ENCODE assay signal across 1 cellular context in the genomic region with DNA sequence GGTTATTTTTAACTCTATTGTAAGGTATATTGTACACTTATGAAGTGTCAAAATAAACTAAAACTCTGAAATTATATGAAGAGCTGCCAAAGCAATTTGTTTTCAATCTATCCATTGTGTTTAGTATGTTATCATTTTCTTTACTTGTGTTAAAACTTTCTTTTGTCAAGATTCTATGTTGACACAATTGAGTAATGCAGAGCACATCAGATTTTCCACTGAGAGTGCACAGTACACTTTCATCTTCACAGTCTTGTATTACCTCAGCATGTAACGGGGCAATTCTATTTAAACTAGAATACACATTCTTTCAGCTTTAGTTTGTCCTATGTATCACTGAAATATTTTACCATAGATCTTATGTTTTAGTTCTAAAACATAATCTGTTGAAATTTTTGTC.
TF ChIP-seq lines count a peak whose summit lies in the region.

No MANE protein-coding gene starts in this region.

TF ChIP-seq in HepG2, 621 proteins besides CTCF, POLR2A, EP300 and RAD21 (continued from another document and continues in another):
- TF ChIP-seq NR2C2 (CRISPR knock-in tag; IDR thresholded peaks at IDR 0.05; ENCODE audit: borderline replicate concordance) (no peak), SCMH1 (CRISPR knock-in tag; IDR thresholded peaks at IDR 0.05; ENCODE audit: borderline replicate concordance) (no peak), ZNF558 (CRISPR knock-in tag; IDR thresholded peaks at IDR 0.05; ENCODE audit: borderline replicate concordance) (no peak), ZNF234 (CRISPR knock-in tag; conservative IDR thresholded peaks at IDR 0.05) (0 out of 2 replicates have a peak, but pooled peaks have one; percentile 79), ZNF776 (CRISPR knock-in tag; IDR thresholded peaks at IDR 0.05) (no peak), ZNF775 (CRISPR knock-in tag; IDR thresholded peaks at IDR 0.05; ENCODE audit: borderline replicate concordance) (no peak), HNRNPK (IDR thresholded peaks at IDR 0.05; ENCODE audit: low read depth, low read length, poor library complexity, severe bottlenecking) (no peak), MTA3 (CRISPR knock-in tag; IDR thresholded peaks at IDR 0.05) (no peak), ZBTB8A (CRISPR knock-in tag; IDR thresholded peaks at IDR 0.05; ENCODE audit: borderline replicate concordance, low read depth) (no peak), ZNF550 (CRISPR knock-in tag; IDR thresholded peaks at IDR 0.05; ENCODE audit: borderline replicate concordance) (no peak), TEAD3 (CRISPR knock-in tag; optimal IDR thresholded peaks at IDR 0.05; ENCODE audit: borderline replicate concordance) (peak; percentile 50), SIN3A (IDR thresholded peaks at IDR 0.05; ENCODE audit: borderline replicate concordance, low read depth, low read length) (no peak), FOXJ3 (CRISPR knock-in tag; IDR thresholded peaks at IDR 0.05; ENCODE audit: borderline replicate concordance) (peak; percentile 67; the same call in 1 of the 2 replicates), HDAC2 (CRISPR knock-in tag; IDR thresholded peaks at IDR 0.05) (peak; percentile 74; the same call in 1 of the 2 replicates), THYN1 (CRISPR knock-in tag; IDR thresholded peaks at IDR 0.05; ENCODE audit: borderline replicate concordance, low read depth) (no peak), BRCA1 (CRISPR knock-in tag; IDR thresholded peaks at IDR 0.05) (no peak), NAIF1 (CRISPR knock-in tag; IDR thresholded peaks at IDR 0.05; ENCODE audit: borderline replicate concordance) (no peak), PPARG (CRISPR knock-in tag; conservative IDR thresholded peaks at IDR 0.05) (0 out of 2 replicates have a peak, but pooled peaks have one; percentile 24), HMGA1 (CRISPR knock-in tag; conservative IDR thresholded peaks at IDR 0.05) (no peak), ZNF335 (CRISPR knock-in tag; IDR thresholded peaks at IDR 0.05) (no peak), ZZZ3 (CRISPR knock-in tag; IDR thresholded peaks at IDR 0.05; ENCODE audit: borderline replicate concordance) (no peak), HDAC6 (IDR thresholded peaks at IDR 0.05; ENCODE audit: low read depth, low read length) (no peak), MIXL1 (CRISPR knock-in tag; IDR thresholded peaks at IDR 0.05) (0 out of 2 replicates have a peak, but pooled peaks have one; percentile 30), KLF12 (CRISPR knock-in tag; IDR thresholded peaks at IDR 0.05; ENCODE audit: borderline replicate concordance) (no peak), NFRKB (IDR thresholded peaks at IDR 0.05) (no peak), CC2D1A (CRISPR knock-in tag; IDR thresholded peaks at IDR 0.05) (no peak), ZNF235 (CRISPR knock-in tag; IDR thresholded peaks at IDR 0.05; ENCODE audit: borderline replicate concordance) (no peak)
- TF ChIP-seq, protein P1, sequence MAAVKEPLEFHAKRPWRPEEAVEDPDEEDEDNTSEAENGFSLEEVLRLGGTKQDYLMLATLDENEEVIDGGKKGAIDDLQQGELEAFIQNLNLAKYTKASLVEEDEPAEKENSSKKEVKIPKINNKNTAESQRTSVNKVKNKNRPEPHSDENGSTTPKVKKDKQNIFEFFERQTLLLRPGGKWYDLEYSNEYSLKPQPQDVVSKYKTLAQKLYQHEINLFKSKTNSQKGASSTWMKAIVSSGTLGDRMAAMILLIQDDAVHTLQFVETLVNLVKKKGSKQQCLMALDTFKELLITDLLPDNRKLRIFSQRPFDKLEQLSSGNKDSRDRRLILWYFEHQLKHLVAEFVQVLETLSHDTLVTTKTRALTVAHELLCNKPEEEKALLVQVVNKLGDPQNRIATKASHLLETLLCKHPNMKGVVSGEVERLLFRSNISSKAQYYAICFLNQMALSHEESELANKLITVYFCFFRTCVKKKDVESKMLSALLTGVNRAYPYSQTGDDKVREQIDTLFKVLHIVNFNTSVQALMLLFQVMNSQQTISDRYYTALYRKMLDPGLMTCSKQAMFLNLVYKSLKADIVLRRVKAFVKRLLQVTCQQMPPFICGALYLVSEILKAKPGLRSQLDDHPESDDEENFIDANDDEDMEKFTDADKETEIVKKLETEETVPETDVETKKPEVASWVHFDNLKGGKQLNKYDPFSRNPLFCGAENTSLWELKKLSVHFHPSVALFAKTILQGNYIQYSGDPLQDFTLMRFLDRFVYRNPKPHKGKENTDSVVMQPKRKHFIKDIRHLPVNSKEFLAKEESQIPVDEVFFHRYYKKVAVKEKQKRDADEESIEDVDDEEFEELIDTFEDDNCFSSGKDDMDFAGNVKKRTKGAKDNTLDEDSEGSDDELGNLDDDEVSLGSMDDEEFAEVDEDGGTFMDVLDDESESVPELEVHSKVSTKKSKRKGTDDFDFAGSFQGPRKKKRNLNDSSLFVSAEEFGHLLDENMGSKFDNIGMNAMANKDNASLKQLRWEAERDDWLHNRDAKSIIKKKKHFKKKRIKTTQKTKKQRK (IDR thresholded peaks at IDR 0.05; ENCODE audit: low read length): no peak
- TF ChIP-seq, protein P2, sequence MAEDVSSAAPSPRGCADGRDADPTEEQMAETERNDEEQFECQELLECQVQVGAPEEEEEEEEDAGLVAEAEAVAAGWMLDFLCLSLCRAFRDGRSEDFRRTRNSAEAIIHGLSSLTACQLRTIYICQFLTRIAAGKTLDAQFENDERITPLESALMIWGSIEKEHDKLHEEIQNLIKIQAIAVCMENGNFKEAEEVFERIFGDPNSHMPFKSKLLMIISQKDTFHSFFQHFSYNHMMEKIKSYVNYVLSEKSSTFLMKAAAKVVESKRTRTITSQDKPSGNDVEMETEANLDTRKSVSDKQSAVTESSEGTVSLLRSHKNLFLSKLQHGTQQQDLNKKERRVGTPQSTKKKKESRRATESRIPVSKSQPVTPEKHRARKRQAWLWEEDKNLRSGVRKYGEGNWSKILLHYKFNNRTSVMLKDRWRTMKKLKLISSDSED (CRISPR knock-in tag; IDR thresholded peaks at IDR 0.05): no peak
- TF ChIP-seq, protein P3, sequence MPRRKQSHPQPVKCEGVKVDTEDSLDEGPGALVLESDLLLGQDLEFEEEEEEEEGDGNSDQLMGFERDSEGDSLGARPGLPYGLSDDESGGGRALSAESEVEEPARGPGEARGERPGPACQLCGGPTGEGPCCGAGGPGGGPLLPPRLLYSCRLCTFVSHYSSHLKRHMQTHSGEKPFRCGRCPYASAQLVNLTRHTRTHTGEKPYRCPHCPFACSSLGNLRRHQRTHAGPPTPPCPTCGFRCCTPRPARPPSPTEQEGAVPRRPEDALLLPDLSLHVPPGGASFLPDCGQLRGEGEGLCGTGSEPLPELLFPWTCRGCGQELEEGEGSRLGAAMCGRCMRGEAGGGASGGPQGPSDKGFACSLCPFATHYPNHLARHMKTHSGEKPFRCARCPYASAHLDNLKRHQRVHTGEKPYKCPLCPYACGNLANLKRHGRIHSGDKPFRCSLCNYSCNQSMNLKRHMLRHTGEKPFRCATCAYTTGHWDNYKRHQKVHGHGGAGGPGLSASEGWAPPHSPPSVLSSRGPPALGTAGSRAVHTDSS (CRISPR knock-in tag; conservative IDR thresholded peaks at IDR 0.05): no peak
- TF ChIP-seq, protein P4, sequence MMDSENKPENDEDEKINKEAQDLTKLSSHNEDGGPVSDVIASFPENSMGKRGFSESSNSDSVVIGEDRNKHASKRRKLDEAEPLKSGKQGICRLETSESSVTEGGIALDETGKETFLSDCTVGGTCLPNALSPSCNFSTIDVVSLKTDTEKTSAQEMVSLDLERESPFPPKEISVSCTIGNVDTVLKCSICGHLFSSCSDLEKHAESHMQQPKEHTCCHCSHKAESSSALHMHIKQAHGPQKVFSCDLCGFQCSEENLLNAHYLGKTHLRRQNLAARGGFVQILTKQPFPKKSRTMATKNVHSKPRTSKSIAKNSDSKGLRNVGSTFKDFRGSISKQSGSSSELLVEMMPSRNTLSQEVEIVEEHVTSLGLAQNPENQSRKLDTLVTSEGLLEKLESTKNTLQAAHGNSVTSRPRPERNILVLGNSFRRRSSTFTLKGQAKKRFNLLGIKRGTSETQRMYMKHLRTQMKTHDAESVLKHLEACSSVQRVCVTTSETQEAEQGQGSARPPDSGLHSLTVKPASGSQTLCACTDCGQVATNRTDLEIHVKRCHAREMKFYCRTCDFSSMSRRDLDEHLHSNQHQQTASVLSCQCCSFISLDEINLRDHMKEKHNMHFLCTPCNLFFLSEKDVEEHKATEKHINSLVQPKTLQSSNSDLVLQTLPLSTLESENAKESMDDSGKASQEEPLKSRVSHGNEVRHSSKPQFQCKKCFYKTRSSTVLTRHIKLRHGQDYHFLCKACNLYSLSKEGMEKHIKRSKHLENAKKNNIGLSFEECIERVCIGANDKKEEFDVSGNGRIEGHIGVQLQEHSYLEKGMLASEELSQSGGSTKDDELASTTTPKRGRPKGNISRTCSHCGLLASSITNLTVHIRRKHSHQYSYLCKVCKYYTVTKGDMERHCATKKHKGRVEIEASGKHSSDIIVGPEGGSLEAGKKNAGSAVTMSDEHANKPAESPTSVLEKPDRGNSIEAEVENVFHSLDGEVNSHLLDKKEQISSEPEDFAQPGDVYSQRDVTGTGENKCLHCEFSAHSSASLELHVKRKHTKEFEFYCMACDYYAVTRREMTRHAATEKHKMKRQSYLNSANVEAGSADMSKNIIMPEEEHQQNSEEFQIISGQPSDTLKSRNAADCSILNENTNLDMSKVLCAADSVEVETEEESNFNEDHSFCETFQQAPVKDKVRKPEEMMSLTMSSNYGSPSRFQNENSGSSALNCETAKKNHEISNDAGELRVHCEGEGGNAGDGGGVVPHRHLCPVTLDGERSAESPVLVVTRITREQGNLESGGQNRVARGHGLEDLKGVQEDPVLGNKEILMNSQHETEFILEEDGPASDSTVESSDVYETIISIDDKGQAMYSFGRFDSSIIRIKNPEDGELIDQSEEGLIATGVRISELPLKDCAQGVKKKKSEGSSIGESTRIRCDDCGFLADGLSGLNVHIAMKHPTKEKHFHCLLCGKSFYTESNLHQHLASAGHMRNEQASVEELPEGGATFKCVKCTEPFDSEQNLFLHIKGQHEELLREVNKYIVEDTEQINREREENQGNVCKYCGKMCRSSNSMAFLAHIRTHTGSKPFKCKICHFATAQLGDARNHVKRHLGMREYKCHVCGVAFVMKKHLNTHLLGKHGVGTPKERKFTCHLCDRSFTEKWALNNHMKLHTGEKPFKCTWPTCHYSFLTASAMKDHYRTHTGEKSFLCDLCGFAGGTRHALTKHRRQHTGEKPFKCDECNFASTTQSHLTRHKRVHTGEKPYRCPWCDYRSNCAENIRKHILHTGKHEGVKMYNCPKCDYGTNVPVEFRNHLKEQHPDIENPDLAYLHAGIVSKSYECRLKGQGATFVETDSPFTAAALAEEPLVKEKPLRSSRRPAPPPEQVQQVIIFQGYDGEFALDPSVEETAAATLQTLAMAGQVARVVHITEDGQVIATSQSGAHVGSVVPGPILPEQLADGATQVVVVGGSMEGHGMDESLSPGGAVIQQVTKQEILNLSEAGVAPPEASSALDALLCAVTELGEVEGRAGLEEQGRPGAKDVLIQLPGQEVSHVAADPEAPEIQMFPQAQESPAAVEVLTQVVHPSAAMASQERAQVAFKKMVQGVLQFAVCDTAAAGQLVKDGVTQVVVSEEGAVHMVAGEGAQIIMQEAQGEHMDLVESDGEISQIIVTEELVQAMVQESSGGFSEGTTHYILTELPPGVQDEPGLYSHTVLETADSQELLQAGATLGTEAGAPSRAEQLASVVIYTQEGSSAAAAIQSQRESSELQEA (CRISPR knock-in tag; IDR thresholded peaks at IDR 0.05; ENCODE audit: not compliant biosample characterization): no peak
- TF ChIP-seq, protein P5, sequence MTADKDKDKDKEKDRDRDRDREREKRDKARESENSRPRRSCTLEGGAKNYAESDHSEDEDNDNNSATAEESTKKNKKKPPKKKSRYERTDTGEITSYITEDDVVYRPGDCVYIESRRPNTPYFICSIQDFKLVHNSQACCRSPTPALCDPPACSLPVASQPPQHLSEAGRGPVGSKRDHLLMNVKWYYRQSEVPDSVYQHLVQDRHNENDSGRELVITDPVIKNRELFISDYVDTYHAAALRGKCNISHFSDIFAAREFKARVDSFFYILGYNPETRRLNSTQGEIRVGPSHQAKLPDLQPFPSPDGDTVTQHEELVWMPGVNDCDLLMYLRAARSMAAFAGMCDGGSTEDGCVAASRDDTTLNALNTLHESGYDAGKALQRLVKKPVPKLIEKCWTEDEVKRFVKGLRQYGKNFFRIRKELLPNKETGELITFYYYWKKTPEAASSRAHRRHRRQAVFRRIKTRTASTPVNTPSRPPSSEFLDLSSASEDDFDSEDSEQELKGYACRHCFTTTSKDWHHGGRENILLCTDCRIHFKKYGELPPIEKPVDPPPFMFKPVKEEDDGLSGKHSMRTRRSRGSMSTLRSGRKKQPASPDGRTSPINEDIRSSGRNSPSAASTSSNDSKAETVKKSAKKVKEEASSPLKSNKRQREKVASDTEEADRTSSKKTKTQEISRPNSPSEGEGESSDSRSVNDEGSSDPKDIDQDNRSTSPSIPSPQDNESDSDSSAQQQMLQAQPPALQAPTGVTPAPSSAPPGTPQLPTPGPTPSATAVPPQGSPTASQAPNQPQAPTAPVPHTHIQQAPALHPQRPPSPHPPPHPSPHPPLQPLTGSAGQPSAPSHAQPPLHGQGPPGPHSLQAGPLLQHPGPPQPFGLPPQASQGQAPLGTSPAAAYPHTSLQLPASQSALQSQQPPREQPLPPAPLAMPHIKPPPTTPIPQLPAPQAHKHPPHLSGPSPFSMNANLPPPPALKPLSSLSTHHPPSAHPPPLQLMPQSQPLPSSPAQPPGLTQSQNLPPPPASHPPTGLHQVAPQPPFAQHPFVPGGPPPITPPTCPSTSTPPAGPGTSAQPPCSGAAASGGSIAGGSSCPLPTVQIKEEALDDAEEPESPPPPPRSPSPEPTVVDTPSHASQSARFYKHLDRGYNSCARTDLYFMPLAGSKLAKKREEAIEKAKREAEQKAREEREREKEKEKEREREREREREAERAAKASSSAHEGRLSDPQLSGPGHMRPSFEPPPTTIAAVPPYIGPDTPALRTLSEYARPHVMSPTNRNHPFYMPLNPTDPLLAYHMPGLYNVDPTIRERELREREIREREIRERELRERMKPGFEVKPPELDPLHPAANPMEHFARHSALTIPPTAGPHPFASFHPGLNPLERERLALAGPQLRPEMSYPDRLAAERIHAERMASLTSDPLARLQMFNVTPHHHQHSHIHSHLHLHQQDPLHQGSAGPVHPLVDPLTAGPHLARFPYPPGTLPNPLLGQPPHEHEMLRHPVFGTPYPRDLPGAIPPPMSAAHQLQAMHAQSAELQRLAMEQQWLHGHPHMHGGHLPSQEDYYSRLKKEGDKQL (CRISPR knock-in tag; IDR thresholded peaks at IDR 0.05; ENCODE audit: low read depth): 0 out of 2 replicates have a peak, but pooled peaks have one; percentile 23
- TF ChIP-seq, protein P6, sequence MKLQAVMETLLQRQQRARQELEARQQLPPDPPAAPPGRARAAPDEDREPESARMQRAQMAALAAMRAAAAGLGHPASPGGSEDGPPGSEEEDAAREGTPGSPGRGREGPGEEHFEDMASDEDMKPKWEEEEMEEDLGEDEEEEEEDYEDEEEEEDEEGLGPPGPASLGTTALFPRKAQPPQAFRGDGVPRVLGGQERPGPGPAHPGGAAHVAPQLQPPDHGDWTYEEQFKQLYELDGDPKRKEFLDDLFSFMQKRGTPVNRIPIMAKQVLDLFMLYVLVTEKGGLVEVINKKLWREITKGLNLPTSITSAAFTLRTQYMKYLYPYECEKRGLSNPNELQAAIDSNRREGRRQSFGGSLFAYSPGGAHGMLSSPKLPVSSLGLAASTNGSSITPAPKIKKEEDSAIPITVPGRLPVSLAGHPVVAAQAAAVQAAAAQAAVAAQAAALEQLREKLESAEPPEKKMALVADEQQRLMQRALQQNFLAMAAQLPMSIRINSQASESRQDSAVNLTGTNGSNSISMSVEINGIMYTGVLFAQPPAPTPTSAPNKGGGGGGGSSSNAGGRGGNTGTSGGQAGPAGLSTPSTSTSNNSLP (IDR thresholded peaks at IDR 0.05; ENCODE audit: low read depth, low read length): peak; percentile 88
- TF ChIP-seq, protein P7, sequence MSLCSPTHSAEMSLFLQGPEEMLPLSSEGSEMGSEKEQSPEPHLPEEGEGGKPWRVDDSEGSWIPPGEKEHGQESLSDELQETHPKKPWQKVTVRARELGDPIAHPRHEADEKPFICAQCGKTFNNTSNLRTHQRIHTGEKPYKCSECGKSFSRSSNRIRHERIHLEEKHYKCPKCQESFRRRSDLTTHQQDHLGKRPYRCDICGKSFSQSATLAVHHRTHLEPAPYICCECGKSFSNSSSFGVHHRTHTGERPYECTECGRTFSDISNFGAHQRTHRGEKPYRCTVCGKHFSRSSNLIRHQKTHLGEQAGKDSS (CRISPR knock-in tag; IDR thresholded peaks at IDR 0.05; ENCODE audit: borderline replicate concordance, low read depth): no peak
